ENCODE assay signal across 19 cellular contexts in genomic region chr7:111559665-111560064, GRCh38.
"Had no signal": no experiment of that assay in that cellular context is flagged by ENCODE, and none has a peak within 500 bp of the region (broad histone marks: within the 10 kb centered on the region; RNA-seq: fewer than 3 reads in every experiment).

No MANE protein-coding gene starts in this region.

- ATAC-seq: activated naive CD4-positive, alpha-beta T cell treated with anti-CD3 and anti-CD28 coated beads, Interleukin-2, amount 50 U/mL, for 72 hours; left ventricle myocardium superior; pancreas; T-helper 17 cell had no signal

- FAIRE-seq: endothelial cell of umbilical vein, pancreas, TTC549 had no signal

- H3K27ac ChIP-seq: ascending aorta, coronary artery, tibial nerve had no signal

- H3K4me1 ChIP-seq: ascending aorta had no signal

- H3K9me3 ChIP-seq: ascending aorta, pancreas, tibial nerve had no signal

- H3K9me3 Mint-ChIP-seq: activated B cell treated with CpG ODN at 0.5 μM for 24 hours; activated CD4-positive, alpha-beta T cell treated with anti-CD3 and anti-CD28 coated beads, Interleukin-2, amount 10 ng/mL, durations not matched to agents 7 days and 5 days; neural crest cell had no signal

- H3K27ac Mint-ChIP-seq: activated B cell treated with CpG ODN at 0.5 μM for 24 hours; activated CD4-positive, alpha-beta T cell treated with anti-CD3 and anti-CD28 coated beads, Interleukin-2, amount 10 ng/mL, durations not matched to agents 7 days and 5 days; activated naive CD4-positive, alpha-beta T cell treated with anti-CD3 and anti-CD28 coated beads, Interleukin-2, amount 50 U/mL, for 72 hours; T-helper 17 cell had no signal

- H3K4me3 Mint-ChIP-seq: activated B cell treated with CpG ODN at 0.5 μM for 24 hours; activated CD4-positive, alpha-beta T cell treated with anti-CD3 and anti-CD28 coated beads, Interleukin-2, amount 10 ng/mL, durations not matched to agents 7 days and 5 days; T-helper 17 cell had no signal

- DNase-seq: activated B cell treated with CpG ODN at 0.5 μM for 24 hours; activated CD4-positive, alpha-beta T cell treated with anti-CD3 and anti-CD28 coated beads, Interleukin-2, amount 10 ng/mL, durations not matched to agents 7 days and 5 days; activated CD8-positive, alpha-beta memory T cell treated with anti-CD3 and anti-CD28 coated beads for 24 hours; effector CD4-positive, alpha-beta T cell; foreskin melanocyte; head of caudate nucleus; islet precursor cell; left ventricle myocardium superior; mesenchymal stem cell; pancreas; stimulated activated CD4-positive, alpha-beta T cell treated with anti-CD3 and anti-CD28 coated beads, Interleukin-4, amount 100 ng/mL, for 24 hours; T-helper 17 cell had no signal

- H3K27me3 Mint-ChIP-seq: activated B cell treated with CpG ODN at 0.5 μM for 24 hours; activated CD4-positive, alpha-beta T cell treated with anti-CD3 and anti-CD28 coated beads, Interleukin-2, amount 10 ng/mL, durations not matched to agents 7 days and 5 days; T-helper 17 cell had no signal

- H3K36me3 ChIP-seq: pancreas had no signal

- H3K27me3 ChIP-seq: ascending aorta, pancreas, tibial nerve had no signal

- H3K4me3 ChIP-seq: ascending aorta, coronary artery, pancreas, tibial nerve had no signal
